In the genomic region with DNA sequence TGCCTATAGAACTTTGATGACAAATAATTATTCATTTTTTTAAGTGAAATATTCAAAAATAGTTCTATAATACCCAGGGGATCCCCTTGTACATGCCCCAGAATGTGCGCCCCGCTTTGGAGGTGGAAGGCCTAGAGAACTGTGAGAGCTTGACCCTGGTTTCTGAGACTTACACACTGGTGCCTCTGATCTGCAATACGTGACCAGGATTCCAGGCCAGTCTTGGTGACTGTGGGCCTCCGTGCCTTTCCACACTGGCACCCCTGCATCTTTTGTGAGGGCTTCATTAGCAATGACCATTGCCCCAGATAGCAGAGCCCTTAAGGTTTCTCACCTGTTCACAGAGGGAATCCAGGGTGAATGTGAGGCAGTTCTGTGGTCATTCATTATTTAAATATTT, we compare ENCODE assay signal across 9 cellular contexts. TPM values are rescaled to one million over a fixed set of nuclear protein-coding genes. Genes with fewer than 3 reads are reported as not detected.
"Had no signal": no experiment of that assay in that cellular context is flagged by ENCODE, and none has a peak within 500 bp of the region (broad histone marks: within the 10 kb centered on the region; RNA-seq: fewer than 3 reads in every experiment).

No MANE protein-coding gene starts in this region.

- H3K4me1 Mint-ChIP-seq: GM23338, IgD-negative memory B cell had no signal

- DNase-seq: HFFc6 had no signal

- H3K4me1 ChIP-seq: HAP-1 had no signal

- H3K9me3 Mint-ChIP-seq: GM23338, IgD-negative memory B cell had no signal

- H3K4me3 Mint-ChIP-seq: GM23338, HFFc6, IgD-negative memory B cell had no signal

- ATAC-seq: GM23338, HCT116, HepG2 had no signal

- H3K36me3 ChIP-seq: HAP-1 had no signal

- H3K27me3 Mint-ChIP-seq: IgD-negative memory B cell had no signal

- H2AFZ ChIP-seq: GM23338 had no signal

- H3K9me3 ChIP-seq: HAP-1 had no signal

- H3K4me2 ChIP-seq: GM23338 had no signal

- FAIRE-seq: H1, H54, HepG2 had no signal

- H3K36me3 Mint-ChIP-seq: IgD-negative memory B cell had no signal

- H3K4me3 ChIP-seq: GM23338, HAP-1 had no signal

- H3K27ac ChIP-seq: HL-60 had no signal

- H3K27ac Mint-ChIP-seq: GM23338, HFFc6, IgD-negative memory B cell had no signal

RNA-seq across cellular contexts. Expression of a gene that starts 44.0 kb away (rescaled TPM):
- total RNA-seq: HepG2 had no signal
